In the genomic region with DNA sequence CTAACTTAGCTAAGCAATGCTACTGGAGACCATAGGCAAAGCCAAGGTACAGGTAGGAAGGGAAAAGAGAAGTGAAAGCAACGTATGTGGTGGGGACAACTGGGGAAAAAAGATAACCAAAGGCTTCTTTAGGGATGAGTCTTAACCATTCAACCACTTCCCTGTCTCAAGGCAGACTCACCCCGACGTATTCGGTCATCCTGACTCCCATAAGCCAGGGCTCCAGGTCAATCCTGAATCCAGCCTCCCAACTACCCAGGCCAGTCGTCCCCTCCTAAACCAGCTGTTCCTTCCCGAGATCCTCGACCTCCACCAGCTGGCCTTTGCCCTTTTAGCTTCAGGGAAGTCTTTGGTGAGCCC, we compare ENCODE assay signal across 8 cellular contexts. TPM values are rescaled to one million over a fixed set of nuclear protein-coding genes. Genes with fewer than 3 reads are reported as not detected.
DNase-seq lines count a peak whose midpoint lies in the region; ATAC-seq and TF ChIP-seq lines count a peak whose summit lies in the region.

No MANE protein-coding gene starts in this region.

- H3K36me3 ChIP-seq in MG63: peaks cover 5% of the 10 kb centered on the region
- H3K36me3 ChIP-seq in mesodermal cell (ENCODE audit: control insufficient read depth, insufficient read depth, low read length): peaks cover 38% of the 10 kb centered on the region

- DNase-seq in ELR (ENCODE audit: low read depth): peak; percentile 61
- DNase-seq in MG63: no peak
- no peak for DNase-seq in chondrocyte (ENCODE audit: low spot score)
- DNase-seq in NCI-H82 treated with DMSO at 0.1 percent for 48 hours (lab: John Stamatoyannopoulos, UW; ENCODE audit: unreplicated experiment): no peak
- no peak for DNase-seq in nucleus accumbens (lab: John Stamatoyannopoulos, UW)
- DNase-seq in foreskin melanocyte: no peak

- peak overlapping the region; percentile 93 for H3K4me3 Mint-ChIP-seq in chondrocyte (ENCODE audit: unreplicated experiment)

- H3K4me3 ChIP-seq in MG63 (peak overlapping the region; percentile 76), mesodermal cell (ENCODE audit: extremely low read depth, insufficient read depth, low read length, poor library complexity, severe bottlenecking) (peak overlapping the region; percentile 66)

- no peaks in the 10 kb centered on the region for H3K4me1 ChIP-seq in mesodermal cell (ENCODE audit: control insufficient read depth, insufficient read depth, low read length, poor library complexity, severe bottlenecking)

- peak overlapping the region; percentile 89 for H3K27ac ChIP-seq in mesodermal cell (ENCODE audit: low read depth, low read length, severe bottlenecking)

- H3K27me3 ChIP-seq in MG63: no peaks in the 10 kb centered on the region

- H3K27me3 Mint-ChIP-seq in chondrocyte (ENCODE audit: low read depth): no peaks in the 10 kb centered on the region

- peaks cover 19% of the 10 kb centered on the region for H3K4me1 Mint-ChIP-seq in chondrocyte (ENCODE audit: low read depth)

- no peaks in the 10 kb centered on the region for H3K9me3 ChIP-seq in MG63
- H3K9me3 ChIP-seq in mesodermal cell (ENCODE audit: control insufficient read depth, low read length): no peaks in the 10 kb centered on the region

- no peaks in the 10 kb centered on the region for H3K9me3 Mint-ChIP-seq in chondrocyte (ENCODE audit: low read depth)

- 0 to 4% methylated on average over 5 to 6 of the region's 7 CpGs for WGBS in mesodermal cell (ENCODE audit: insufficient coverage in 2 of 2), 2 experiments

- ATAC-seq in GM21786 (IDR thresholded peaks at IDR 0.05; ENCODE audit: unreplicated experiment): peak; percentile 17

- peaks cover 4% of the 10 kb centered on the region for H3K36me3 Mint-ChIP-seq in chondrocyte (ENCODE audit: low read depth)

- no peak for TF ChIP-seq CTCF in chondrocyte (IDR thresholded peaks at IDR 0.05)

- H3K27ac Mint-ChIP-seq in chondrocyte (ENCODE audit: unreplicated experiment): peak overlapping the region; percentile 95

RNA-seq across cellular contexts. Expression of gene ACP2, which starts 0.3 kb away (rescaled TPM):
- total RNA-seq in MG63 (2014; rRNA removed; shearing (Covaris generic); ENCODE audit: low replicate concordance): 9.6 and 42.7 TPM in 2 replicates
- total RNA-seq in chondrocyte: 35.3 to 54.5 TPM (median 36.1 TPM) in 3 replicates
- 29.3 TPM for polyA plus RNA-seq in mesodermal cell (2013, experiment 1 of 2)
- polyA plus RNA-seq in mesodermal cell (2013, experiment 2 of 2): 26.2 TPM

RNA-seq across cellular contexts. Expression of gene NR1H3, which starts 9.5 kb away (rescaled TPM):
- 11.3 and 12.6 TPM in 2 replicates for total RNA-seq in MG63 (2014; rRNA removed; shearing (Covaris generic); ENCODE audit: low replicate concordance)
- 3.2 to 7.0 TPM (median 4.8 TPM) in 3 replicates for total RNA-seq in chondrocyte
- polyA plus RNA-seq in mesodermal cell (2013, experiment 1 of 2): 21.7 TPM
- polyA plus RNA-seq in mesodermal cell (2013, experiment 2 of 2): 18.3 TPM

RNA-seq across cellular contexts. Expression of gene MADD, which starts 21.6 kb away (rescaled TPM):
- total RNA-seq in MG63 (2014; rRNA removed; shearing (Covaris generic); ENCODE audit: low replicate concordance): 6.9 and 7.8 TPM in 2 replicates
- 28.3 to 32.1 TPM (median 29.6 TPM) in 3 replicates for total RNA-seq in chondrocyte
- 37.0 TPM for polyA plus RNA-seq in mesodermal cell (2013, experiment 1 of 2)
- polyA plus RNA-seq in mesodermal cell (2013, experiment 2 of 2): 32.4 TPM

RNA-seq across cellular contexts. Expression of gene DDB2, which starts 33.5 kb away (rescaled TPM):
- 13.9 and 20.0 TPM in 2 replicates for total RNA-seq in MG63 (2014; rRNA removed; shearing (Covaris generic); ENCODE audit: low replicate concordance)
- total RNA-seq in chondrocyte: 45.0 to 51.3 TPM (median 49.1 TPM) in 3 replicates
- polyA plus RNA-seq in mesodermal cell (2013, experiment 1 of 2): 114 TPM
- polyA plus RNA-seq in mesodermal cell (2013, experiment 2 of 2): 85.5 TPM
